ENCODE assay signal across 22 cellular contexts in genomic region chr5:171523781-171524180, GRCh38.
"Had no signal": no experiment of that assay in that cellular context is flagged by ENCODE, and none has a peak within 500 bp of the region (broad histone marks: within the 10 kb centered on the region; RNA-seq: fewer than 3 reads in every experiment).

No MANE protein-coding gene starts in this region.

- H3K27me3 ChIP-seq: foreskin keratinocyte, left lung, right atrium auricular region, stomach, suprapubic skin, transverse colon had no signal

- DNase-seq: activated CD4-positive, alpha-beta T cell treated with anti-CD3 and anti-CD28 coated beads, Interleukin-2, amount 50 U/mL, for 48 hours; activated CD8-positive, alpha-beta memory T cell treated with anti-CD3 and anti-CD28 coated beads, Interleukin-2, amount 50 U/mL, for 48 hours; activated naive CD4-positive, alpha-beta T cell treated with anti-CD3 and anti-CD28 coated beads for 36 hours; activated T-cell treated with anti-CD3 and anti-CD28 coated beads, Interleukin-2, amount 50 U/mL, for 4 hours; dermis blood vessel endothelial cell; effector CD8-positive, alpha-beta T cell; foreskin keratinocyte; hippocampal formation; kidney glomerular epithelial cell; left lung; naive B cell; stimulated activated CD4-positive, alpha-beta T cell treated with anti-CD3 and anti-CD28 coated beads, Interleukin-4, amount 100 ng/mL, for 24 hours; stomach; T1000; transverse colon had no signal

- H3K4me3 ChIP-seq: left lung, lung, prostate gland, right atrium auricular region, stomach, suprapubic skin, transverse colon had no signal

- H3K9me3 Mint-ChIP-seq: activated naive CD4-positive, alpha-beta T cell treated with anti-CD3 and anti-CD28 coated beads for 36 hours; activated T-cell treated with anti-CD3 and anti-CD28 coated beads, Interleukin-2, amount 50 U/mL, for 4 hours; activated T-helper 2 cell treated with anti-CD3 and anti-CD28 coated beads, Interferon-gamma antibody, Interleukin-2, Interleukin-4, amounts not matched to agents 10 μg/mL and 5 μg/mL and 100 μg/mL, durations not matched to agents 14 hours and 24 hours and 36 hours; naive B cell; T-helper 1 cell treated with Interleukin-12 subunit alpha and Interleukin-12 subunit beta and Interleukin-4 antibody, amounts not matched to agents 30 μg/mL and 1 μg/mL, for 36 hours; WTC11 had no signal

- H3K27ac Mint-ChIP-seq: activated naive CD4-positive, alpha-beta T cell treated with anti-CD3 and anti-CD28 coated beads for 36 hours; activated T-helper 2 cell treated with anti-CD3 and anti-CD28 coated beads, Interferon-gamma antibody, Interleukin-2, Interleukin-4, amounts not matched to agents 10 μg/mL and 5 μg/mL and 100 μg/mL, durations not matched to agents 14 hours and 24 hours and 36 hours; T-helper 1 cell treated with Interleukin-12 subunit alpha and Interleukin-12 subunit beta and Interleukin-4 antibody, amounts not matched to agents 30 μg/mL and 1 μg/mL, for 36 hours; WTC11 had no signal

- H3K36me3 Mint-ChIP-seq: naive B cell, WTC11 had no signal

- H3K36me3 ChIP-seq: left lung, prostate gland, right atrium auricular region, stomach, suprapubic skin, transverse colon had no signal

- ATAC-seq: activated T-cell treated with anti-CD3 and anti-CD28 coated beads, Interleukin-2, amount 50 U/mL, for 4 hours; foreskin keratinocyte; left lung; WTC11 had no signal

- H3K4me3 Mint-ChIP-seq: activated naive CD4-positive, alpha-beta T cell treated with anti-CD3 and anti-CD28 coated beads for 36 hours; activated T-cell treated with anti-CD3 and anti-CD28 coated beads, Interleukin-2, amount 50 U/mL, for 4 hours; naive B cell; T-helper 1 cell treated with Interleukin-12 subunit alpha and Interleukin-12 subunit beta and Interleukin-4 antibody, amounts not matched to agents 30 μg/mL and 1 μg/mL, for 36 hours; WTC11 had no signal

- H3K4me1 ChIP-seq: prostate gland had no signal

- H3K4me1 Mint-ChIP-seq: naive B cell had no signal

- H3K9me3 ChIP-seq: left lung, prostate gland, right atrium auricular region, stomach, suprapubic skin, transverse colon had no signal

- H3K27ac ChIP-seq: foreskin keratinocyte, left lung, prostate gland, right atrium auricular region, suprapubic skin, transverse colon had no signal
